In the genomic region with DNA sequence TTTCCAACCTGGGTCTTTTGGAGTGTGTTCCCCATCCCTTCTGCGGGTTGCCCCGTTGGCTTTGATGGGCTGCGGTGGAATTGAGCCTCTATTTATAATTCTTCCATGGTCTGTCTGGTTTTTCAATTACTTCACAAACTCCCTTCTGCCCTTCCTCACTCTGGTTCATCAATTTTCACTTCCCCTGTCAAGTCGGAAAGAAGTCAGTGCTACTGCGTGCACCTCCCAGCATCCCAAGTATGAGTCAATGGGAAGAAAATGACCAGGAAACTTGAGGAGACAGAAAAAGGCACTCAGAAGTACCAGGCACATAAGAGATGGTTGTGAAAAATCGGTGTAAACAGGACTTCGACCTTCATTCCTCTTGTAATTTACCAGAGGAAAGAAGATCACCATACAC, we compare ENCODE assay signal across 21 cellular contexts.
"Had no signal": no experiment of that assay in that cellular context is flagged by ENCODE, and none has a peak within 500 bp of the region (broad histone marks: within the 10 kb centered on the region; RNA-seq: fewer than 3 reads in every experiment).

No MANE protein-coding gene starts in this region.

- H3K9me3 Mint-ChIP-seq: activated T-cell treated with anti-CD3 and anti-CD28 coated beads, Interleukin-2, amount 50 U/mL, for 4 hours; stimulated activated effector memory CD8-positive, alpha-beta T cell treated with anti-CD3 and anti-CD28 coated beads, Interleukin-12 subunit alpha, Interleukin-12 subunit beta, amount 100 ng/mL, for 72 hours had no signal

- H3K27ac ChIP-seq: esophagus muscularis mucosa, gastroesophageal sphincter, heart left ventricle, ovary, stomach, upper lobe of left lung, VCaP had no signal

- H3K27ac Mint-ChIP-seq: activated naive CD4-positive, alpha-beta T cell treated with anti-CD3 and anti-CD28 coated beads for 36 hours; naive thymus-derived CD4-positive, alpha-beta T cell; stimulated activated effector memory CD8-positive, alpha-beta T cell treated with anti-CD3 and anti-CD28 coated beads, Interleukin-12 subunit alpha, Interleukin-12 subunit beta, amount 100 ng/mL, for 72 hours had no signal

- H3K4me1 ChIP-seq: esophagus muscularis mucosa, gastroesophageal sphincter, heart left ventricle, stomach, upper lobe of left lung had no signal

- FAIRE-seq: endothelial cell of umbilical vein had no signal

- H3K36me3 ChIP-seq: esophagus muscularis mucosa, gastroesophageal sphincter, heart left ventricle, ovary, stomach, upper lobe of left lung had no signal

- ATAC-seq: activated T-cell treated with anti-CD3 and anti-CD28 coated beads, Interleukin-2, amount 50 U/mL, for 4 hours; gastroesophageal sphincter; heart left ventricle; naive thymus-derived CD4-positive, alpha-beta T cell; sciatic nerve; stimulated activated effector memory CD8-positive, alpha-beta T cell treated with anti-CD3 and anti-CD28 coated beads, Interleukin-12 subunit alpha, Interleukin-12 subunit beta, amount 100 ng/mL, for 72 hours had no signal

- H3K4me1 Mint-ChIP-seq: stimulated activated effector memory CD8-positive, alpha-beta T cell treated with anti-CD3 and anti-CD28 coated beads, Interleukin-12 subunit alpha, Interleukin-12 subunit beta, amount 100 ng/mL, for 72 hours had no signal

- H3K27me3 ChIP-seq: esophagus muscularis mucosa, ovary, upper lobe of left lung had no signal

- H3K4me3 Mint-ChIP-seq: activated naive CD4-positive, alpha-beta T cell treated with anti-CD3 and anti-CD28 coated beads for 36 hours; activated T-cell treated with anti-CD3 and anti-CD28 coated beads, Interleukin-2, amount 50 U/mL, for 4 hours; naive thymus-derived CD4-positive, alpha-beta T cell; stimulated activated effector memory CD8-positive, alpha-beta T cell treated with anti-CD3 and anti-CD28 coated beads, Interleukin-12 subunit alpha, Interleukin-12 subunit beta, amount 100 ng/mL, for 72 hours had no signal

- H3K9me3 ChIP-seq: esophagus muscularis mucosa, gastroesophageal sphincter, heart left ventricle, ovary, stomach, upper lobe of left lung had no signal

- H3K4me3 ChIP-seq: esophagus muscularis mucosa, gastroesophageal sphincter, heart left ventricle, ovary, stomach, upper lobe of left lung had no signal

- DNase-seq: activated CD4-positive, alpha-beta T cell treated with anti-CD3 and anti-CD28 coated beads, Interleukin-2, amount 50 U/mL, for 1 hour; activated CD4-positive, CD25-positive, alpha-beta regulatory T cell treated with anti-CD3 and anti-CD28 coated beads, Interleukin-2, amount 50 U/mL, for 72 hours; activated CD8-positive, alpha-beta memory T cell treated with anti-CD3 and anti-CD28 coated beads, Interleukin-2, amount 50 U/mL, for 4 hours; activated naive CD4-positive, alpha-beta T cell treated with anti-CD3 and anti-CD28 coated beads for 36 hours; activated T-cell treated with anti-CD3 and anti-CD28 coated beads, Interleukin-2, amount 50 U/mL, for 4 hours; aorta; dermis blood vessel endothelial cell; effector memory CD4-positive, alpha-beta T cell; heart left ventricle; mesenchymal stem cell; naive thymus-derived CD4-positive, alpha-beta T cell; ovary; stimulated activated CD4-positive, alpha-beta T cell treated with anti-CD3 and anti-CD28 coated beads, Interleukin-4, amount 100 ng/mL, for 24 hours; stomach; upper lobe of left lung had no signal

- H3K36me3 Mint-ChIP-seq: naive thymus-derived CD4-positive, alpha-beta T cell; stimulated activated effector memory CD8-positive, alpha-beta T cell treated with anti-CD3 and anti-CD28 coated beads, Interleukin-12 subunit alpha, Interleukin-12 subunit beta, amount 100 ng/mL, for 72 hours had no signal
